21 cellular contexts compared by ENCODE assay signal in the genomic region with DNA sequence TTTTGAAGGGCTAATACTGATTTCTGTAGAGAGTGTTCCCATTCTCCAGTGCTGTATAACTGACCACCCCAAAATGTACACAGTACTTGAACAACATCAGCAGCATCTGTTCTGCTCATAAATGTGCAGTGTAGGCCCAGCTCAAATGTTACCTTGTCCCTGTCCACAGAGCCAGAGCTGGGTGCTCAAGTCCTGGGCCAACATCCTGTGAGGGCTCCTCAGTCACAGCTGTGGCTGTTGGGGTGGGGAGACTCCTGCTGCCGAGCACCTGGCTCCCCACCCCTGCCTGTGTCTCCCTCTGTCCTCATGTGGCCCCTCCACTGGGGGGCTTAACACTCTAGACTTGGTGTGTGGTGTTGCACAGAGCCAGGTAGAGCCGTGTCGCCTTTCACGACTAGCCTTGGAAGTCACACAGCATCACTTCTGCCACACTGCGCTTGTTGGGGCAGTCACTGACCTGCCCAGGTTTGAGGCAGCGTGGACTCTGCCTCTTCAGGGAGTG.
"Had no signal": no experiment of that assay in that cellular context is flagged by ENCODE, and none has a peak within 500 bp of the region (broad histone marks: within the 10 kb centered on the region; RNA-seq: fewer than 3 reads in every experiment).

No MANE protein-coding gene starts in this region.

- H3K4me3 ChIP-seq: breast epithelium, esophagus muscularis mucosa, gastroesophageal sphincter, hepatocyte, lung, thyroid gland had no signal

- H3K9me3 ChIP-seq: breast epithelium, esophagus muscularis mucosa, gastroesophageal sphincter, thyroid gland had no signal

- H3K4me3 Mint-ChIP-seq: activated naive CD4-positive, alpha-beta T cell treated with anti-CD3 and anti-CD28 coated beads, Interleukin-2, amount 10 ng/mL, durations not matched to agents 7 days and 5 days; mesothelial cell of epicardium had no signal

- FAIRE-seq: astrocyte, islet of Langerhans had no signal

- H3K4me2 ChIP-seq: hepatocyte had no signal

- DNase-seq: activated CD4-positive, alpha-beta T cell treated with anti-CD3 and anti-CD28 coated beads, Interleukin-2, amount 50 U/mL, for 48 hours; activated naive CD4-positive, alpha-beta T cell treated with anti-CD3 and anti-CD28 coated beads, Interleukin-2, amount 10 ng/mL, durations not matched to agents 7 days and 5 days; effector CD4-positive, alpha-beta T cell; left cardiac atrium; retina; stimulated activated CD4-positive, alpha-beta T cell treated with anti-CD3 and anti-CD28 coated beads, Interleukin-12 subunit alpha, Interleukin-12 subunit beta, amount 100 ng/mL, for 4 hours; stimulated activated CD4-positive, alpha-beta T cell treated with anti-CD3 and anti-CD28 coated beads, Interleukin-1b, Interleukin-23, amount 100 ng/mL, for 48 hours; stimulated activated CD8-positive, alpha-beta memory T cell treated with anti-CD3 and anti-CD28 coated beads, Interleukin-4, amount 100 ng/mL, for 48 hours; stimulated activated naive CD4-positive, alpha-beta T cell treated with Interleukin-2 at 50 U/mL for 16 hours; SW 1271; T-helper 2 cell; thyroid gland; WERI-Rb-1 had no signal

- H3K27ac ChIP-seq: breast epithelium, esophagus muscularis mucosa, gastroesophageal sphincter, hepatocyte, thyroid gland, WERI-Rb-1 had no signal

- H3K27ac Mint-ChIP-seq: activated naive CD4-positive, alpha-beta T cell treated with anti-CD3 and anti-CD28 coated beads, Interleukin-2, amount 10 ng/mL, durations not matched to agents 7 days and 5 days; mesothelial cell of epicardium had no signal

- H3K27me3 Mint-ChIP-seq: activated naive CD4-positive, alpha-beta T cell treated with anti-CD3 and anti-CD28 coated beads, Interleukin-2, amount 10 ng/mL, durations not matched to agents 7 days and 5 days had no signal

- H3K36me3 ChIP-seq: breast epithelium had no signal

- H2AFZ ChIP-seq: hepatocyte had no signal

- H3K4me1 ChIP-seq: breast epithelium, gastroesophageal sphincter, thyroid gland had no signal

- H3K4me1 Mint-ChIP-seq: activated naive CD4-positive, alpha-beta T cell treated with anti-CD3 and anti-CD28 coated beads, Interleukin-2, amount 10 ng/mL, durations not matched to agents 7 days and 5 days; mesothelial cell of epicardium had no signal

- H3K27me3 ChIP-seq: breast epithelium, esophagus muscularis mucosa, gastroesophageal sphincter, hepatocyte, thyroid gland had no signal

- ATAC-seq: gastroesophageal sphincter had no signal
